ENCODE assay signal across 27 cellular contexts in the genomic region with DNA sequence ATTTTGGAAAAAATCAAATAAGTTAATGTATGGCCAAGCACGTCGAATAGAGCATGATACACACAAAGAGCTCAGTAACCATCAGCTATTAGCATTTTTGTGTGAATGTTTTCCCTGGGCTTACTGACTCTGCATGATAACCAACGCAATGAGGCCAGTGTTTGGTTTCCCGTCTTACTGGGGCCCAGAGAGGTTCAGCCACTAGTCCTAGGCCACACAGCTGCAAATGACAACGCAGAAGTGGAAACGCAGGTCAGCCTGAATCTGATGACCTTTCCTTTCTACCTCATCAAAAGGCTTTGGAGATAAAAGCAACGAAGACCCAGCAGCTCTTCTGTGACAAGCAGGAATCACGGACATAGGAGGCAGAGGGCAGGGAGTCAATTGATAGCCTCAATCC. TPM values are rescaled to one million over a fixed set of nuclear protein-coding genes. Genes with fewer than 3 reads are reported as not detected.
"Had no signal": no experiment of that assay in that cellular context is flagged by ENCODE, and none has a peak within 500 bp of the region (broad histone marks: within the 10 kb centered on the region; RNA-seq: fewer than 3 reads in every experiment).

No MANE protein-coding gene starts in this region.

- H3K4me2 ChIP-seq: SK-N-SH had no signal

- H3K9ac ChIP-seq: SK-N-SH had no signal

- DNase-seq: activated CD4-positive, alpha-beta T cell treated with anti-CD3 and anti-CD28 coated beads for 4 hours; activated CD8-positive, alpha-beta memory T cell treated with anti-CD3 and anti-CD28 coated beads, Interleukin-2, amount 50 U/mL, for 4 hours; activated CD8-positive, alpha-beta T cell treated with anti-CD3 and anti-CD28 coated beads for 36 hours; activated naive CD4-positive, alpha-beta T cell treated with anti-CD3 and anti-CD28 coated beads, Interleukin-2, amount 50 U/mL, for 16 hours; activated naive CD8-positive, alpha-beta T cell treated with anti-CD3 and anti-CD28 coated beads, Interleukin-2, amount 10 ng/mL, durations not matched to agents 7 days and 5 days; activated T-cell treated with anti-CD3 and anti-CD28 coated beads, Interleukin-2, amount 50 U/mL, for 72 hours; adrenal gland; anterior cingulate cortex; cerebellar nuclear complex; NCI-H1048; NCI-H1930; NCI-H2171; NCI-H226; NCI-H510A; NCI-H526 treated with DMSO at 0.1 percent for 48 hours; NCI-H82; Peyer's patch; Right ventricle myocardium superior; SK-N-SH; T-helper 1 cell; WERI-Rb-1 had no signal

- H3K27me3 ChIP-seq: adrenal gland, Peyer's patch, SJCRH30 had no signal

- H3K36me3 ChIP-seq: adrenal gland, Peyer's patch, SJCRH30, WERI-Rb-1 had no signal

- H3K4me3 ChIP-seq: adrenal gland, Peyer's patch had no signal

- H3K27ac ChIP-seq: adrenal gland, Peyer's patch, RWPE1 had no signal

- ATAC-seq: activated CD8-positive, alpha-beta T cell treated with anti-CD3 and anti-CD28 coated beads for 36 hours; activated T-cell treated with anti-CD3 and anti-CD28 coated beads, Interleukin-2, amount 50 U/mL, for 72 hours had no signal

- H3K9me3 ChIP-seq: adrenal gland, Peyer's patch, SJCRH30, SK-N-SH had no signal

- H3K4me1 ChIP-seq: adrenal gland, Peyer's patch had no signal

RNA-seq across cellular contexts. Expression of a gene that starts 7.2 kb away (rescaled TPM):
- total RNA-seq: activated CD8-positive, alpha-beta T cell treated with anti-CD3 and anti-CD28 coated beads for 36 hours; activated naive CD8-positive, alpha-beta T cell treated with anti-CD3 and anti-CD28 coated beads, Interleukin-2, amount 10 ng/mL, durations not matched to agents 7 days and 5 days; activated T-cell treated with anti-CD3 and anti-CD28 coated beads, Interleukin-2, amount 50 U/mL, for 72 hours; activated T-helper 2 cell treated with anti-CD3 and anti-CD28 coated beads, Interferon-gamma antibody, Interleukin-2, Interleukin-4, amounts not matched to agents 10 μg/mL and 5 μg/mL and 100 μg/mL, durations not matched to agents 14 hours and 24 hours and 36 hours; LHCN-M2; OCI-LY7; Right ventricle myocardium superior; T-helper 2 cell treated with Interferon-gamma antibody and Interleukin-4, amounts not matched to agents 100 ng/mL and 5 ng/mL, for 36 hours had no signal
